ENCODE assay signal across 8 cellular contexts in genomic region chr3:15330031-15330596, GRCh38. TPM values are rescaled to one million over a fixed set of nuclear protein-coding genes. Genes with fewer than 3 reads are reported as not detected.
A peak's percentile ranks its signal among the peaks of the same experiment; 100 is the strongest.
DNase-seq lines count a peak whose midpoint lies in the region; ATAC-seq, FAIRE-seq and TF ChIP-seq lines count a peak whose summit lies in the region.

No MANE protein-coding gene starts in this region.

- H3K27ac ChIP-seq in DND-41 (ENCODE audit: low read length) (peak overlapping the region; percentile 17; the same call in 1 of the 2 replicates), esophagus squamous epithelium (peak overlapping the region; percentile 37 to 94 (median 88)), ovary (peak overlapping the region; percentile 85 to 86), RWPE1 (no peak overlapping the region)

- H3K9ac ChIP-seq in DND-41 (ENCODE audit: low read depth, low read length), result 0 out of 2 replicates have a peak overlapping the region, but pooled peaks have one; percentile 77

- peaks cover 47% of the 10 kb centered on the region for H3K4me1 Mint-ChIP-seq in activated CD8-positive, alpha-beta T cell treated with anti-CD3 and anti-CD28 coated beads for 36 hours (ENCODE audit: low read depth)

- peaks cover 11% of the 10 kb centered on the region for H3K27me3 ChIP-seq in DND-41 (ENCODE audit: insufficient read depth, low read length, poor library complexity)
- H3K27me3 ChIP-seq in esophagus squamous epithelium, result no peaks in the 10 kb centered on the region
- no peaks in the 10 kb centered on the region for H3K27me3 ChIP-seq in ovary

- H4K20me1 ChIP-seq in DND-41 (ENCODE audit: insufficient read depth, low read length), result no peaks in the 10 kb centered on the region

- H3K4me3 Mint-ChIP-seq in activated CD8-positive, alpha-beta T cell treated with anti-CD3 and anti-CD28 coated beads for 36 hours, result no peak overlapping the region

- no peak for TF ChIP-seq EP300 in ovary (IDR thresholded peaks at IDR 0.05)

- peak overlapping the region; percentile 98 for H3K4me2 ChIP-seq in DND-41 (ENCODE audit: insufficient read depth, low read length)

- H3K4me3 ChIP-seq in DND-41 (ENCODE audit: low read depth in 1 of 2, low read length in 2 of 2) (peak overlapping the region in 1 of 2 experiments; percentile 96; a peak in 2 of 4 replicates), esophagus squamous epithelium (peak overlapping the region in 3 of 4 donors; percentile 76 to 91 (median 85)), ovary (peak overlapping the region; percentile 83)

- H2AFZ ChIP-seq in DND-41 (ENCODE audit: low read depth, low read length), result no peak overlapping the region

- intact Hi-C loops in esophagus squamous epithelium (cut with DNase I) (loop anchor here (5.0 kb wide), 1 partner anchor 63 kb away; no protein-coding TSS in a partner anchor), ovary (cut with DNase I) (loop anchor here in 2 of 4 donors (5.0 kb wide), 1 partner anchor 47 kb away; no protein-coding TSS in a partner anchor)
- intact Hi-C loops in activated CD8-positive, alpha-beta T cell treated with anti-CD3 and anti-CD28 coated beads for 36 hours (cut with micrococcal nuclease), result loop anchor here (5.0 kb wide), 1 partner anchor 63 kb away; no protein-coding TSS in a partner anchor

- no peak for ATAC-seq in DND-41 (ENCODE audit: insufficient read depth, low read depth)
- ATAC-seq in activated CD8-positive, alpha-beta T cell treated with anti-CD3 and anti-CD28 coated beads for 36 hours, result no peak

- H3K79me2 ChIP-seq in DND-41 (ENCODE audit: insufficient read depth, low read length), result peaks cover 52% of the 10 kb centered on the region

- TF ChIP-seq POLR2A in esophagus squamous epithelium (IDR thresholded peaks at IDR 0.05) (no peak), ovary (IDR thresholded peaks at IDR 0.05) (peak; percentile 47)

- peaks cover 3% of the 10 kb centered on the region for H3K36me3 Mint-ChIP-seq in activated CD8-positive, alpha-beta T cell treated with anti-CD3 and anti-CD28 coated beads for 36 hours (ENCODE audit: low read depth)

- no peak for FAIRE-seq in GM19239 (lab: Jason Lieb, UNC)

- CTCF ChIA-PET in activated CD8-positive, alpha-beta T cell treated with anti-CD3 and anti-CD28 coated beads for 36 hours (lab: Charles Lee), result interaction anchor here (1.3 to 8.0 kb wide), 6 partner anchors 11 to 75 kb away, joined by 3 to 122 read pairs (median 16); no protein-coding TSS in a partner anchor
- CTCF ChIA-PET in RWPE1 (lab: Yijun Ruan, JAX), result interaction anchor here (0.7 to 1.2 kb wide), 3 partner anchors 25 to 62 kb away, joined by 3 read pairs; no protein-coding TSS in a partner anchor

- POLR2A ChIA-PET in activated CD8-positive, alpha-beta T cell treated with anti-CD3 and anti-CD28 coated beads for 36 hours (lab: Charles Lee), result interaction anchor here (0.9 to 2.0 kb wide), 3 partner anchors 10 to 62 kb away, joined by 3 to 7 read pairs (median 4); no protein-coding TSS in a partner anchor
- POLR2A ChIA-PET in RWPE1 (lab: Yijun Ruan, JAX; ENCODE audit: low non-redundant PET), result no interaction called here

- H3K27me3 Mint-ChIP-seq in activated CD8-positive, alpha-beta T cell treated with anti-CD3 and anti-CD28 coated beads for 36 hours, result peaks cover 6% of the 10 kb centered on the region

- H3K4me1 ChIP-seq in DND-41 (ENCODE audit: insufficient read depth, low read length) (peaks cover 85% of the 10 kb centered on the region), esophagus squamous epithelium (peaks cover 26 to 82% (median 34%) of the 10 kb centered on the region in 3 donors), ovary (ENCODE audit: insufficient read depth) (peaks cover 25% of the 10 kb centered on the region)

- H3K9me3 ChIP-seq in DND-41 (ENCODE audit: insufficient read depth, low read length, severe bottlenecking) (no peaks in the 10 kb centered on the region), esophagus squamous epithelium (no peaks in the 10 kb centered on the region), ovary (no peaks in the 10 kb centered on the region)

- H3K9me3 Mint-ChIP-seq in activated CD8-positive, alpha-beta T cell treated with anti-CD3 and anti-CD28 coated beads for 36 hours, result no peaks in the 10 kb centered on the region

- 61 to 68% methylated on average over 10 of the region's 10 CpGs for WGBS in esophagus squamous epithelium, 2 donors
- 19 to 22% (median 21%) methylated on average over 10 of the region's 10 CpGs for WGBS in ovary, 3 donors

- TF ChIP-seq CTCF in DND-41 (IDR thresholded peaks at IDR 0.05; ENCODE audit: borderline replicate concordance, extremely low read depth, low read length, poor library complexity, severe bottlenecking), result no peak
- TF ChIP-seq CTCF in esophagus squamous epithelium (IDR thresholded peaks at IDR 0.05), result no peak
- TF ChIP-seq CTCF in ovary (IDR thresholded peaks at IDR 0.05), result no peak
- no peak for TF ChIP-seq CTCF in activated CD8-positive, alpha-beta T cell treated with anti-CD3 and anti-CD28 coated beads for 36 hours (IDR thresholded peaks at IDR 0.05)
- TF ChIP-seq CTCF in RWPE1 (conservative IDR thresholded peaks at IDR 0.05; ENCODE audit: low read depth), result no peak

- H3K36me3 ChIP-seq in DND-41 (ENCODE audit: insufficient read depth, low read length) (peaks cover 26% of the 10 kb centered on the region), esophagus squamous epithelium (no peaks in the 10 kb centered on the region), ovary (no peaks in the 10 kb centered on the region)

- no peak overlapping the region for H3K27ac Mint-ChIP-seq in activated CD8-positive, alpha-beta T cell treated with anti-CD3 and anti-CD28 coated beads for 36 hours

- DNase-seq in DND-41 (no peak), NOMO-1 treated with DMSO at 0.1 percent for 48 hours (lab: John Stamatoyannopoulos, UW; ENCODE audit: unreplicated experiment) (peak; percentile 89), esophagus squamous epithelium (lab: John Stamatoyannopoulos, UW) (no peak), ovary (peak; percentile 63 to 88 (median 71)), GM19239 (ENCODE audit: insufficient read length, low spot score) (no peak), RWPE1 (ENCODE audit: low spot score) (no peak)
- DNase-seq in activated CD8-positive, alpha-beta T cell treated with anti-CD3 and anti-CD28 coated beads for 36 hours, result no peak
- no peak for DNase-seq in activated CD4-positive, alpha-beta T cell treated with anti-CD3 and anti-CD28 coated beads for 48 hours

RNA-seq across cellular contexts. Expression of gene SH3BP5, which starts 2.3 kb away (rescaled TPM):
- total RNA-seq in esophagus squamous epithelium (10 to 100 TPM in 3 of 4 donors, 1 to 10 TPM in 1; 8.5 to 33.8 (median 18.0) TPM), ovary (100 to 1,000 TPM in 5 of 7 donors, 10 to 100 TPM in 2; 80.4 to 205 (median 142) TPM)
- 100 to 1,000 TPM; 131 to 157 TPM for polyA plus RNA-seq in ovary
- 1 to 10 TPM; 2.0 to 2.4 TPM for total RNA-seq in activated CD8-positive, alpha-beta T cell treated with anti-CD3 and anti-CD28 coated beads for 36 hours

Comparison
In these comparisons a context has a peak if more than half of its experiments do, and no peak if none do; other contexts are left out.
1. DNase-seq: peak in NOMO-1 treated with DMSO at 0.1 percent for 48 hours (single experiment) and ovary (5 of 5); none in DND-41 (single experiment), esophagus squamous epithelium (single experiment), activated CD8-positive, alpha-beta T cell treated with anti-CD3 and anti-CD28 coated beads for 36 hours (single experiment), GM19239 (single experiment), activated CD4-positive, alpha-beta T cell treated with anti-CD3 and anti-CD28 coated beads for 48 hours (single experiment) and RWPE1 (single experiment).